Comparison of ENCODE assay signal across 11 cellular contexts in genomic region chr2:70090706-70091334, GRCh38. TPM values are rescaled to one million over a fixed set of nuclear protein-coding genes. Genes with fewer than 3 reads are reported as not detected.
DNase-seq lines count a peak whose midpoint lies in the region; ATAC-seq and TF ChIP-seq lines count a peak whose summit lies in the region.
"Had no signal": no experiment of that assay in that cellular context is flagged by ENCODE, and none has a peak within 500 bp of the region (broad histone marks: within the 10 kb centered on the region; RNA-seq: fewer than 3 reads in every experiment).

No MANE protein-coding gene starts in this region.

- H3K4me3 Mint-ChIP-seq in T-cell = peak overlapping the region; percentile 95 to 97 (median 95)
- no peak overlapping the region for H3K4me3 Mint-ChIP-seq in endothelial cell (ENCODE audit: unreplicated experiment)

- H3K27ac ChIP-seq in HEK293 (ENCODE audit: extremely low read depth, low read depth, low read length) (no peak overlapping the region), spleen (peak overlapping the region; percentile 43 to 100 (median 99))

- H3K36me3 ChIP-seq in HEK293 (ENCODE audit: control insufficient read depth in 2 of 2, insufficient read depth in 1 of 2, low read length in 2 of 2) (peaks cover 5 to 24% of the 10 kb centered on the region in 2 experiments; a peak in 2 of 3 replicates), spleen (peaks cover 0 to 25% (median 4%) of the 10 kb centered on the region in 6 donors)

- H3K4me3 ChIP-seq in HEK293 (ENCODE audit: low read depth, low read length) (no peak overlapping the region), spleen (peak overlapping the region in 1 of 8 donors; percentile 91)
- H3K4me3 ChIP-seq: mucosa of descending colon had no signal

- H3K9me3 Mint-ChIP-seq in T-cell (no peaks in the 10 kb centered on the region), endothelial cell (ENCODE audit: unreplicated experiment) (no peaks in the 10 kb centered on the region)

- POLR2A ChIA-PET in HEK293 (lab: Yijun Ruan, JAX) = interaction anchor here (0.6 to 2.4 kb wide), 4 partner anchors 13 to 176 kb away, joined by 3 to 11 read pairs (median 5); partner anchors contain the start of gene MXD1
- POLR2A ChIA-PET in T-cell (lab: Charles Lee) = interaction anchor here (0.6 to 0.7 kb wide), 2 partner anchors 440 to 729 kb away, joined by 3 to 5 read pairs; no protein-coding TSS in a partner anchor

- H3K27me3 ChIP-seq in spleen (replicated peaks in 1 of 7) = no peaks in the 10 kb centered on the region

- ATAC-seq in T-cell (replicated peaks in 1 of 4) = no peak
- ATAC-seq in GM21447 (IDR thresholded peaks at IDR 0.05; ENCODE audit: unreplicated experiment) = no peak
- ATAC-seq in HG02970 (IDR thresholded peaks at IDR 0.05; ENCODE audit: low FRiP score, unreplicated experiment) = no peak
- ATAC-seq: mucosa of descending colon had no signal

- intact Hi-C loops in spleen (cut with DNase I; ENCODE audit: low total_unique reads) = no loop called here

- H3K4me1 ChIP-seq in HEK293 (ENCODE audit: control insufficient read depth, insufficient read depth, low read length) (peaks cover 5% of the 10 kb centered on the region; the same call in 1 of the 2 replicates), spleen (peaks cover 23 to 80% (median 61%) of the 10 kb centered on the region in 6 donors)

- TF ChIP-seq POLR2A in spleen (IDR thresholded peaks at IDR 0.05) = no peak

- H3K27me3 Mint-ChIP-seq in T-cell (no peaks in the 10 kb centered on the region), endothelial cell (ENCODE audit: unreplicated experiment) (peaks cover 23% of the 10 kb centered on the region)

- H3K9me3 ChIP-seq in HEK293 (ENCODE audit: control insufficient read depth, insufficient read depth, low read depth, low read length) = no peaks in the 10 kb centered on the region
- H3K9me3 ChIP-seq in spleen = no peaks in the 10 kb centered on the region
- H3K9me3 ChIP-seq: mucosa of descending colon had no signal

- CTCF ChIA-PET in HEK293 (lab: Yijun Ruan, JAX) (no interaction called here), T-cell (lab: Charles Lee) (interaction anchor here (0.6 kb wide), 4 partner anchors 20 to 179 kb away, joined by 3 to 4 read pairs (median 3); no protein-coding TSS in a partner anchor)

- DNase-seq in T-cell = no peak
- no peak for DNase-seq in endothelial cell (ENCODE audit: low spot score)
- DNase-seq in spleen = no peak
- DNase-seq in NCI-H1417 (lab: John Stamatoyannopoulos, UW) = no peak
- DNase-seq in kidney glomerular epithelial cell (lab: John Stamatoyannopoulos, UW) = no peak
- DNase-seq: mucosa of descending colon, NCI-H226, T-helper 9 cell had no signal

- H3K4me1 Mint-ChIP-seq in T-cell (peaks cover 55 to 73% (median 64%) of the 10 kb centered on the region in 3 donors), endothelial cell (ENCODE audit: unreplicated experiment) (peaks cover 28% of the 10 kb centered on the region)

- TF ChIP-seq CTCF in HEK293 (tag by site-specific recombination; IDR thresholded peaks at IDR 0.05) (no peak), endothelial cell (IDR thresholded peaks at IDR 0.05; ENCODE audit: unreplicated experiment) (no peak), spleen (IDR thresholded peaks at IDR 0.05 in 8 of 11, conservative IDR thresholded peaks at IDR 0.05 in 3 of 11) (no peak)

- peaks cover 34% of the 10 kb centered on the region for H3K36me3 Mint-ChIP-seq in T-cell
- peaks cover 15% of the 10 kb centered on the region for H3K36me3 Mint-ChIP-seq in endothelial cell (ENCODE audit: low read depth, unreplicated experiment)

- WGBS in spleen, 5 donors = 85 to 94% (median 88%) methylated on average over 4 of the region's 4 CpGs

- peak overlapping the region; percentile 97 to 98 for H3K27ac Mint-ChIP-seq in T-cell
- peak overlapping the region; percentile 49 for H3K27ac Mint-ChIP-seq in endothelial cell (ENCODE audit: unreplicated experiment)

TF ChIP-seq in HEK293, 187 proteins besides CTCF, POLR2A, EP300 and RAD21:
- no peak for TF ChIP-seq ZNF24 (tag by site-specific recombination; IDR thresholded peaks at IDR 0.05)
- peak; percentile 65; the same call in 1 of the 2 replicates for TF ChIP-seq ZNF362 (tag by site-specific recombination; IDR thresholded peaks at IDR 0.05)
- TF ChIP-seq ZNF280D (tag by site-specific recombination; IDR thresholded peaks at IDR 0.05) = peak; percentile 49; the same call in 1 of the 2 replicates

RNA-seq across cellular contexts. Expression of gene PCBP1, which starts 3.5 kb away (rescaled TPM):
- total RNA-seq in T-cell (100 to 1,000 TPM; 303 to 431 (median 386) TPM), endothelial cell (ENCODE audit: unreplicated experiment) (302 TPM), spleen (100 to 1,000 TPM; 256 to 351 (median 301) TPM)
- polyA plus RNA-seq in spleen = 100 to 1,000 TPM; 254 to 294 (median 278) TPM
